ENCODE assay signal across 1 cellular context in genomic region chr12:54369597-54370217, GRCh38.
TF ChIP-seq lines count a peak whose summit lies in the region.

No MANE protein-coding gene starts in this region.

TF ChIP-seq in H1, 55 proteins besides CTCF, POLR2A, EP300 and RAD21:
- no peak for TF ChIP-seq CHD1 (IDR thresholded peaks at IDR 0.05; ENCODE audit: low read depth, low read length)
- TF ChIP-seq SP2 (IDR thresholded peaks at IDR 0.05; ENCODE audit: low read length): no peak
- no peak for TF ChIP-seq CEBPB (IDR thresholded peaks at IDR 0.05; ENCODE audit: low read depth, low read length)
- TF ChIP-seq NRF1 (IDR thresholded peaks at IDR 0.05; ENCODE audit: low read depth, low read length): no peak
- TF ChIP-seq SUZ12 (IDR thresholded peaks at IDR 0.05; ENCODE audit: low read length): no peak
- no peak for TF ChIP-seq RNF2 (IDR thresholded peaks at IDR 0.05; ENCODE audit: borderline replicate concordance, low read depth, low read length, missing control alignments, poor library complexity, severe bottlenecking)
- TF ChIP-seq TBP (IDR thresholded peaks at IDR 0.05; ENCODE audit: low read depth, low read length): no peak
- no peak for TF ChIP-seq TAF7 (optimal IDR thresholded peaks at IDR 0.05; ENCODE audit: borderline replicate concordance, low read depth, low read length)
- TF ChIP-seq ZNF274 (IDR thresholded peaks at IDR 0.05; ENCODE audit: borderline replicate concordance, extremely low read depth, low read length): no peak
- no peak for TF ChIP-seq CTBP2 (IDR thresholded peaks at IDR 0.05; ENCODE audit: borderline replicate concordance, insufficient read depth, insufficient read length, low read length)
- TF ChIP-seq POU5F1 (IDR thresholded peaks at IDR 0.05; ENCODE audit: low read depth, low read length): no peak
- no peak for TF ChIP-seq BCL11A (IDR thresholded peaks at IDR 0.05; ENCODE audit: low read depth in 2 of 2, low read length in 2 of 2)
- no peak for TF ChIP-seq RXRA (IDR thresholded peaks at IDR 0.05; ENCODE audit: insufficient read depth, low read depth, low read length)
- TF ChIP-seq KDM1A (IDR thresholded peaks at IDR 0.05; ENCODE audit: borderline replicate concordance, low read length): no peak
- TF ChIP-seq TEAD4 (IDR thresholded peaks at IDR 0.05; ENCODE audit: low read depth, low read length): no peak
TF ChIP-seq in H1: peak in this region for 0.
